8 cellular contexts compared by ENCODE assay signal in genomic region chr7:73739387-73739767, GRCh38. TPM values are rescaled to one million over a fixed set of nuclear protein-coding genes. Genes with fewer than 3 reads are reported as not detected.
DNase-seq lines count a peak whose midpoint lies in the region; ATAC-seq, FAIRE-seq and TF ChIP-seq lines count a peak whose summit lies in the region.

No MANE protein-coding gene starts in this region.

- POLR2A ChIA-PET in GM10248 (lab: Yijun Ruan, JAX), result no interaction called here

- H3K27ac ChIP-seq in SU-DHL-6 (ENCODE audit: low read depth, low read length), result peak overlapping the region; percentile 34; the same call in 1 of the 2 replicates
- H3K27ac ChIP-seq in gastroesophageal sphincter, result peak overlapping the region; percentile 47 to 92 (median 88)
- H3K27ac ChIP-seq in small intestine (ENCODE audit: low read depth in 1 of 2, low read length in 1 of 2), result peak overlapping the region; percentile 84 to 89

- no peak for TF ChIP-seq EP300 in gastroesophageal sphincter (IDR thresholded peaks at IDR 0.05)

- CTCF ChIA-PET in GM10248 (lab: Yijun Ruan, JAX), result interaction anchor here (1.2 to 11.8 kb wide), 7 partner anchors 10 to 133 kb away, joined by 3 to 170 read pairs (median 5); no protein-coding TSS in a partner anchor

- no peak for DNase-seq in GM19239 (ENCODE audit: insufficient read length, low spot score)
- DNase-seq in small intestine, result no peak
- no peak for DNase-seq in GM10248 (ENCODE audit: extremely low spot score)
- DNase-seq in activated CD8-positive, alpha-beta memory T cell treated with anti-CD3 and anti-CD28 coated beads, Interleukin-2, amount 50 U/mL, for 4 hours, result no peak
- DNase-seq in HUDEP-2 (lab: John Stamatoyannopoulos, UW; ENCODE audit: unreplicated experiment in 76 of 76), result no peak

- FAIRE-seq in GM19239 (lab: Jason Lieb, UNC), result peak; percentile 23
- FAIRE-seq in small intestine (lab: Jason Lieb, UNC), result no peak

- no peak for TF ChIP-seq POLR2A in gastroesophageal sphincter (IDR thresholded peaks at IDR 0.05)

- 0 out of 2 replicates have a peak, but pooled peaks cover 4% of the 10 kb centered on the region for H3F3A ChIP-seq in SU-DHL-6 (ENCODE audit: insufficient read depth)

- peak overlapping the region; percentile 97 for H3K9ac ChIP-seq in SU-DHL-6 (ENCODE audit: low read length)

- H2AFZ ChIP-seq in SU-DHL-6 (ENCODE audit: low read depth, low read length, severe bottlenecking), result peak overlapping the region; percentile 79

- H3K27me3 ChIP-seq in SU-DHL-6 (ENCODE audit: low read length) (no peaks in the 10 kb centered on the region), gastroesophageal sphincter (no peaks in the 10 kb centered on the region), small intestine (ENCODE audit: control insufficient read depth in 2 of 2, insufficient read depth in 2 of 2, low read length in 2 of 2) (no peaks in the 10 kb centered on the region)

- ATAC-seq in gastroesophageal sphincter (no peak), GM18873 (IDR thresholded peaks at IDR 0.05; ENCODE audit: low FRiP score, unreplicated experiment) (no peak)

- peak overlapping the region; percentile 77 for H3K4me2 ChIP-seq in SU-DHL-6 (ENCODE audit: low read depth, low read length, poor library complexity, severe bottlenecking)

- TF ChIP-seq CTCF in SU-DHL-6 (IDR thresholded peaks at IDR 0.05; ENCODE audit: insufficient read depth, low read length, poor library complexity, severe bottlenecking) (no peak), gastroesophageal sphincter (IDR thresholded peaks at IDR 0.05) (no peak), GM10248 (IDR thresholded peaks at IDR 0.05; ENCODE audit: control extremely low read depth, extremely low read depth, low read depth, missing control alignments) (no peak)

- peaks cover 9% of the 10 kb centered on the region; the same call in 1 of the 2 replicates for H3K79me2 ChIP-seq in SU-DHL-6 (ENCODE audit: insufficient read depth, low read length)

- 0 out of 2 replicates have a peak, but pooled peaks cover 3% of the 10 kb centered on the region for H4K20me1 ChIP-seq in SU-DHL-6 (ENCODE audit: low read depth, low read length)

- H3K4me3 ChIP-seq in SU-DHL-6 (ENCODE audit: insufficient read depth, low read length, poor library complexity, severe bottlenecking), result peak overlapping the region; percentile 70
- peak overlapping the region; percentile 49 to 65 for H3K4me3 ChIP-seq in gastroesophageal sphincter
- peak overlapping the region; percentile 43 to 59 for H3K4me3 ChIP-seq in small intestine (ENCODE audit: low read depth in 1 of 2, low read length in 2 of 2)

- H3K36me3 ChIP-seq in SU-DHL-6 (ENCODE audit: low read length) (no peaks in the 10 kb centered on the region), gastroesophageal sphincter (peaks cover 0 to 25% of the 10 kb centered on the region in 2 donors), small intestine (ENCODE audit: control insufficient read depth in 2 of 2, insufficient read depth in 2 of 2, low read length in 2 of 2) (peaks cover 0 to 6% of the 10 kb centered on the region in 2 donors)

- H3K4me1 ChIP-seq in gastroesophageal sphincter, result peaks cover 0 to 49% (median 12%) of the 10 kb centered on the region in 3 donors
- peaks cover 0 to 4% of the 10 kb centered on the region in 2 donors for H3K4me1 ChIP-seq in small intestine (ENCODE audit: control insufficient read depth in 2 of 2, insufficient read depth in 1 of 2, low read depth in 1 of 2, low read length in 1 of 2)

- no peaks in the 10 kb centered on the region for H3K9me2 ChIP-seq in SU-DHL-6 (replicated peaks; ENCODE audit: insufficient read depth, low read length)

- H3K9me3 ChIP-seq in SU-DHL-6 (ENCODE audit: insufficient read depth, low read length) (no peaks in the 10 kb centered on the region), gastroesophageal sphincter (no peaks in the 10 kb centered on the region), small intestine (ENCODE audit: control insufficient read depth, low read depth) (no peaks in the 10 kb centered on the region)

- 0 to 30% methylated on average over 1 to 9 of the region's 13 CpGs for WGBS in gastroesophageal sphincter (ENCODE audit: low coverage in 1 of 2), 2 donors
- 19 to 46% (median 27%) methylated on average over 12 to 13 of the region's 13 CpGs for WGBS in small intestine, 3 donors

RNA-seq across cellular contexts. Expression of gene ABHD11, which starts 0.8 kb away (rescaled TPM):
- 1 to 10 TPM; 5.6 to 8.5 (median 6.6) TPM for total RNA-seq in gastroesophageal sphincter
- polyA plus RNA-seq in small intestine, result 10 to 100 TPM; 53.0 to 93.3 (median 60.1) TPM

RNA-seq across cellular contexts. Expression of gene STX1A, which starts 19.9 kb away (rescaled TPM):
- total RNA-seq in gastroesophageal sphincter, result 10 to 100 TPM in 3 of 4 donors, 1 to 10 TPM in 1; 9.6 to 24.0 (median 15.2) TPM
- 10 to 100 TPM in 2 of 3 donors, 1 to 10 TPM in 1; 9.5 to 17.7 (median 11.6) TPM for polyA plus RNA-seq in small intestine

RNA-seq across cellular contexts. Expression of gene CLDN3, which starts 30.7 kb away (rescaled TPM):
- 1 to 10 TPM in 1 of 4 donors, not detected in 3; 5.9 TPM for total RNA-seq in gastroesophageal sphincter
- polyA plus RNA-seq in small intestine, result 100 to 1,000 TPM; 236 to 394 (median 302) TPM

RNA-seq across cellular contexts. Expression of gene BUD23, which starts 56.0 kb away (rescaled TPM):
- total RNA-seq in gastroesophageal sphincter, result 10 to 100 TPM; 41.5 to 65.0 (median 45.3) TPM
- polyA plus RNA-seq in small intestine, result 10 to 100 TPM; 37.8 to 90.0 (median 50.5) TPM

RNA-seq across cellular contexts. Expression of gene DNAJC30, which starts 56.1 kb away (rescaled TPM):
- 1 to 10 TPM; 2.3 to 9.3 (median 5.3) TPM for total RNA-seq in gastroesophageal sphincter
- 10 to 100 TPM in 1 of 3 donors, 1 to 10 TPM in 2; 6.0 to 10.4 (median 6.8) TPM for polyA plus RNA-seq in small intestine

Comparison
In these comparisons a context has a peak if more than half of its experiments do, and no peak if none do; other contexts are left out.
1. H3K27ac ChIP-seq: peak in every context shown above with its lines; median percentile 88 in gastroesophageal sphincter; 86 in small intestine; 34 in SU-DHL-6.